Comparison of ENCODE assay signal across 1 cellular context in genomic region chr6:30163090-30163917, GRCh38.
A peak's percentile ranks its signal among the peaks of the same experiment; 100 is the strongest.
TF ChIP-seq lines count a peak whose summit lies in the region.

Gene TRIM15 (plus strand): TSS chr6:30163546. CDS start chr6:30163685, 139 bp downstream.

TF ChIP-seq in HepG2, 621 proteins besides CTCF, POLR2A, EP300 and RAD21 (continued from another document and continues in another):
- TF ChIP-seq, protein P1, sequence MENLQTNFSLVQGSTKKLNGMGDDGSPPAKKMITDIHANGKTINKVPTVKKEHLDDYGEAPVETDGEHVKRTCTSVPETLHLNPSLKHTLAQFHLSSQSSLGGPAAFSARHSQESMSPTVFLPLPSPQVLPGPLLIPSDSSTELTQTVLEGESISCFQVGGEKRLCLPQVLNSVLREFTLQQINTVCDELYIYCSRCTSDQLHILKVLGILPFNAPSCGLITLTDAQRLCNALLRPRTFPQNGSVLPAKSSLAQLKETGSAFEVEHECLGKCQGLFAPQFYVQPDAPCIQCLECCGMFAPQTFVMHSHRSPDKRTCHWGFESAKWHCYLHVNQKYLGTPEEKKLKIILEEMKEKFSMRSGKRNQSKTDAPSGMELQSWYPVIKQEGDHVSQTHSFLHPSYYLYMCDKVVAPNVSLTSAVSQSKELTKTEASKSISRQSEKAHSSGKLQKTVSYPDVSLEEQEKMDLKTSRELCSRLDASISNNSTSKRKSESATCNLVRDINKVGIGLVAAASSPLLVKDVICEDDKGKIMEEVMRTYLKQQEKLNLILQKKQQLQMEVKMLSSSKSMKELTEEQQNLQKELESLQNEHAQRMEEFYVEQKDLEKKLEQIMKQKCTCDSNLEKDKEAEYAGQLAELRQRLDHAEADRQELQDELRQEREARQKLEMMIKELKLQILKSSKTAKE (CRISPR knock-in tag; IDR thresholded peaks at IDR 0.05; ENCODE audit: borderline replicate concordance), result peak; percentile 37; the same call in 1 of the 2 replicates
- TF ChIP-seq SIX4 (CRISPR knock-in tag; IDR thresholded peaks at IDR 0.05) (peak; percentile 99), ZNF562 (CRISPR knock-in tag; IDR thresholded peaks at IDR 0.05; ENCODE audit: borderline replicate concordance) (no peak), ZNF773 (CRISPR knock-in tag; IDR thresholded peaks at IDR 0.05; ENCODE audit: borderline replicate concordance) (no peak; the same call in 1 of the 2 replicates), KLF9 (CRISPR knock-in tag; IDR thresholded peaks at IDR 0.05; ENCODE audit: low read depth) (no peak), HDAC6 (IDR thresholded peaks at IDR 0.05; ENCODE audit: low read depth, low read length) (no peak), CENPX (CRISPR knock-in tag; IDR thresholded peaks at IDR 0.05) (no peak), NFIC (IDR thresholded peaks at IDR 0.05; ENCODE audit: low read length) (0 out of 2 replicates have a peak, but pooled peaks have one; percentile 54), ATF3 (CRISPR knock-in tag; IDR thresholded peaks at IDR 0.05) (peak; percentile 47; the same call in 1 of the 2 replicates), NCOA5 (CRISPR knock-in tag; IDR thresholded peaks at IDR 0.05) (no peak; the same call in 1 of the 2 replicates), AGO2 (optimal IDR thresholded peaks at IDR 0.05; ENCODE audit: low read depth, low read length) (peak; percentile 57), ONECUT2 (CRISPR knock-in tag; IDR thresholded peaks at IDR 0.05) (no peak), HOXA7 (CRISPR knock-in tag; IDR thresholded peaks at IDR 0.05) (peak; percentile 32; the same call in 1 of the 2 replicates), ATF7-NPFF (CRISPR knock-in tag; IDR thresholded peaks at IDR 0.05; ENCODE audit: low read depth) (peak; percentile 55; the same call in 1 of the 2 replicates), TEF (CRISPR knock-in tag; IDR thresholded peaks at IDR 0.05) (0 out of 2 replicates have a peak, but pooled peaks have one; percentile 41), ZNF3 (CRISPR knock-in tag; IDR thresholded peaks at IDR 0.05) (no peak), ZSCAN5A (CRISPR knock-in tag; IDR thresholded peaks at IDR 0.05; ENCODE audit: borderline replicate concordance) (no peak), MXI1 (IDR thresholded peaks at IDR 0.05; ENCODE audit: borderline replicate concordance, low read depth, low read length) (peak; percentile 61; the same call in 1 of the 3 replicates), RORA (CRISPR knock-in tag; IDR thresholded peaks at IDR 0.05) (no peak), NFIB (CRISPR knock-in tag; IDR thresholded peaks at IDR 0.05; ENCODE audit: borderline replicate concordance) (no peak), ZNF577 (CRISPR knock-in tag; IDR thresholded peaks at IDR 0.05; ENCODE audit: borderline replicate concordance, low read depth) (no peak), ZNF660 (CRISPR knock-in tag; IDR thresholded peaks at IDR 0.05; ENCODE audit: borderline replicate concordance, low read depth) (no peak), IRF2 (CRISPR knock-in tag; IDR thresholded peaks at IDR 0.05) (no peak; the same call in 1 of the 2 replicates), LRRFIP1 (CRISPR knock-in tag; conservative IDR thresholded peaks at IDR 0.05) (no peak), YY1 (IDR thresholded peaks at IDR 0.05; ENCODE audit: insufficient read depth, insufficient replicate concordance, low read depth, low read length) (no peak), CCAR2 (optimal IDR thresholded peaks at IDR 0.05; ENCODE audit: low read depth, low read length) (no peak), KDM6A (CRISPR knock-in tag; IDR thresholded peaks at IDR 0.05; ENCODE audit: low read depth) (peak; percentile 75), DRAP1 (CRISPR knock-in tag; IDR thresholded peaks at IDR 0.05) (peak; percentile 81), SMYD3 (CRISPR knock-in tag; IDR thresholded peaks at IDR 0.05) (peak; percentile 88; the same call in 1 of the 2 replicates), TCF7 (IDR thresholded peaks at IDR 0.05; ENCODE audit: low read depth) (0 out of 2 replicates have a peak, but pooled peaks have one; percentile 22), TIGD3 (CRISPR knock-in tag; IDR thresholded peaks at IDR 0.05; ENCODE audit: borderline replicate concordance) (0 out of 2 replicates have a peak, but pooled peaks have one; percentile 61), ZNF432 (CRISPR knock-in tag; IDR thresholded peaks at IDR 0.05; ENCODE audit: borderline replicate concordance) (no peak), TFE3 (CRISPR knock-in tag; IDR thresholded peaks at IDR 0.05) (no peak), NFYB (CRISPR knock-in tag; IDR thresholded peaks at IDR 0.05) (peak; percentile 49)
- TF ChIP-seq, protein P2, sequence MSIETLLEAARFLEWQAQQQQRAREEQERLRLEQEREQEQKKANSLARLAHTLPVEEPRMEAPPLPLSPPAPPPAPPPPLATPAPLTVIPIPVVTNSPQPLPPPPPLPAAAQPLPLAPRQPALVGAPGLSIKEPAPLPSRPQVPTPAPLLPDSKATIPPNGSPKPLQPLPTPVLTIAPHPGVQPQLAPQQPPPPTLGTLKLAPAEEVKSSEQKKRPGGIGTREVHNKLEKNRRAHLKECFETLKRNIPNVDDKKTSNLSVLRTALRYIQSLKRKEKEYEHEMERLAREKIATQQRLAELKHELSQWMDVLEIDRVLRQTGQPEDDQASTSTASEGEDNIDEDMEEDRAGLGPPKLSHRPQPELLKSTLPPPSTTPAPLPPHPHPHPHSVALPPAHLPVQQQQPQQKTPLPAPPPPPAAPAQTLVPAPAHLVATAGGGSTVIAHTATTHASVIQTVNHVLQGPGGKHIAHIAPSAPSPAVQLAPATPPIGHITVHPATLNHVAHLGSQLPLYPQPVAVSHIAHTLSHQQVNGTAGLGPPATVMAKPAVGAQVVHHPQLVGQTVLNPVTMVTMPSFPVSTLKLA (IDR thresholded peaks at IDR 0.05), result peak; percentile 36; the same call in 1 of the 2 replicates
- TF ChIP-seq, protein P3, sequence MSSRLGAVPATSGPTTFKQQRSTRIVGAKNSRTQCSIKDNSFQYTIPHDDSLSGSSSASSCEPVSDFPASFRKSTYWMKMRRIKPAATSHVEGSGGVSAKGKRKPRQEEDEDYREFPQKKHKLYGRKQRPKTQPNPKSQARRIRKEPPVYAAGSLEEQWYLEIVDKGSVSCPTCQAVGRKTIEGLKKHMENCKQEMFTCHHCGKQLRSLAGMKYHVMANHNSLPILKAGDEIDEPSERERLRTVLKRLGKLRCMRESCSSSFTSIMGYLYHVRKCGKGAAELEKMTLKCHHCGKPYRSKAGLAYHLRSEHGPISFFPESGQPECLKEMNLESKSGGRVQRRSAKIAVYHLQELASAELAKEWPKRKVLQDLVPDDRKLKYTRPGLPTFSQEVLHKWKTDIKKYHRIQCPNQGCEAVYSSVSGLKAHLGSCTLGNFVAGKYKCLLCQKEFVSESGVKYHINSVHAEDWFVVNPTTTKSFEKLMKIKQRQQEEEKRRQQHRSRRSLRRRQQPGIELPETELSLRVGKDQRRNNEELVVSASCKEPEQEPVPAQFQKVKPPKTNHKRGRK (CRISPR knock-in tag; IDR thresholded peaks at IDR 0.05), result peak; percentile 76; the same call in 1 of the 2 replicates
- TF ChIP-seq, protein P4, sequence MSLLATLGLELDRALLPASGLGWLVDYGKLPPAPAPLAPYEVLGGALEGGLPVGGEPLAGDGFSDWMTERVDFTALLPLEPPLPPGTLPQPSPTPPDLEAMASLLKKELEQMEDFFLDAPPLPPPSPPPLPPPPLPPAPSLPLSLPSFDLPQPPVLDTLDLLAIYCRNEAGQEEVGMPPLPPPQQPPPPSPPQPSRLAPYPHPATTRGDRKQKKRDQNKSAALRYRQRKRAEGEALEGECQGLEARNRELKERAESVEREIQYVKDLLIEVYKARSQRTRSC (CRISPR knock-in tag; IDR thresholded peaks at IDR 0.05; ENCODE audit: low read depth), result peak; percentile 65; the same call in 1 of the 2 replicates
- TF ChIP-seq, protein P5, sequence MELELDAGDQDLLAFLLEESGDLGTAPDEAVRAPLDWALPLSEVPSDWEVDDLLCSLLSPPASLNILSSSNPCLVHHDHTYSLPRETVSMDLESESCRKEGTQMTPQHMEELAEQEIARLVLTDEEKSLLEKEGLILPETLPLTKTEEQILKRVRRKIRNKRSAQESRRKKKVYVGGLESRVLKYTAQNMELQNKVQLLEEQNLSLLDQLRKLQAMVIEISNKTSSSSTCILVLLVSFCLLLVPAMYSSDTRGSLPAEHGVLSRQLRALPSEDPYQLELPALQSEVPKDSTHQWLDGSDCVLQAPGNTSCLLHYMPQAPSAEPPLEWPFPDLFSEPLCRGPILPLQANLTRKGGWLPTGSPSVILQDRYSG (CRISPR knock-in tag; IDR thresholded peaks at IDR 0.05), result peak; percentile 1; the same call in 1 of the 2 replicates
- TF ChIP-seq, protein P6, sequence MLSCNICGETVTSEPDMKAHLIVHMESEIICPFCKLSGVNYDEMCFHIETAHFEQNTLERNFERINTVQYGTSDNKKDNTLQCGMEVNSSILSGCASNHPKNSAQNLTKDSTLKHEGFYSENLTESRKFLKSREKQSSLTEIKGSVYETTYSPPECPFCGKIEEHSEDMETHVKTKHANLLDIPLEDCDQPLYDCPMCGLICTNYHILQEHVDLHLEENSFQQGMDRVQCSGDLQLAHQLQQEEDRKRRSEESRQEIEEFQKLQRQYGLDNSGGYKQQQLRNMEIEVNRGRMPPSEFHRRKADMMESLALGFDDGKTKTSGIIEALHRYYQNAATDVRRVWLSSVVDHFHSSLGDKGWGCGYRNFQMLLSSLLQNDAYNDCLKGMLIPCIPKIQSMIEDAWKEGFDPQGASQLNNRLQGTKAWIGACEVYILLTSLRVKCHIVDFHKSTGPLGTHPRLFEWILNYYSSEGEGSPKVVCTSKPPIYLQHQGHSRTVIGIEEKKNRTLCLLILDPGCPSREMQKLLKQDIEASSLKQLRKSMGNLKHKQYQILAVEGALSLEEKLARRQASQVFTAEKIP (CRISPR knock-in tag; IDR thresholded peaks at IDR 0.05; ENCODE audit: borderline replicate concordance), result no peak
